In the genomic region with DNA sequence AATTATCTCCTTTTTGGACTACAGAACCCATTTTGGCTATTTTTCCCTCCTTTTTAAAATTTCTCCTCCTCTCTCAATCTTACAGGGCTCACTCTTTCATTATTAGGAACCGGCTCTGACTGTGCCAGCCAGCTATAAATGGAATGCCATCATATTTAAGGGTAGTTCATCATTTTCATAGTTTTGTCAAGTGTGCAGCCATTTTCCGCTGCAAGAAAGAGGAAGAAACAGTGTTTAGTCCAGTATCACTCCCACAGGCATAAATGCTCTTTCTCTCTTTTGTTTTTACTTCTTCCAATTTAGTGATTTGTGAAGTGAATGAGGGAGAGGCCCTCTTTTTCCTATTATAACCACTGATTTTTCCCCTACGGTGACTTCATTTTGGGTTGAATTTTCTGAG, we compare ENCODE assay signal across 14 cellular contexts.
"Had no signal": no experiment of that assay in that cellular context is flagged by ENCODE, and none has a peak within 500 bp of the region (broad histone marks: within the 10 kb centered on the region; RNA-seq: fewer than 3 reads in every experiment).

No MANE protein-coding gene starts in this region.

- H3K9me3 ChIP-seq: gastrocnemius medialis, psoas muscle, right lobe of liver, stomach, thoracic aorta had no signal

- H3K36me3 ChIP-seq: gastrocnemius medialis, right lobe of liver, thoracic aorta had no signal

- FAIRE-seq: astrocyte had no signal

- H3K4me3 Mint-ChIP-seq: activated CD8-positive, alpha-beta memory T cell treated with anti-CD3 and anti-CD28 coated beads, Interleukin-2, amount 10 ng/mL, durations not matched to agents 7 days and 5 days; activated T-cell treated with anti-CD3 and anti-CD28 coated beads, Interleukin-2, amount 50 U/mL, for 24 hours had no signal

- H3K27ac Mint-ChIP-seq: activated CD8-positive, alpha-beta memory T cell treated with anti-CD3 and anti-CD28 coated beads, Interleukin-2, amount 10 ng/mL, durations not matched to agents 7 days and 5 days; activated T-cell treated with anti-CD3 and anti-CD28 coated beads, Interleukin-2, amount 50 U/mL, for 24 hours had no signal

- H3K27me3 Mint-ChIP-seq: activated CD8-positive, alpha-beta memory T cell treated with anti-CD3 and anti-CD28 coated beads, Interleukin-2, amount 10 ng/mL, durations not matched to agents 7 days and 5 days; activated T-cell treated with anti-CD3 and anti-CD28 coated beads, Interleukin-2, amount 50 U/mL, for 24 hours had no signal

- DNase-seq: activated CD4-positive, CD25-positive, alpha-beta regulatory T cell; activated CD8-positive, alpha-beta memory T cell treated with anti-CD3 and anti-CD28 coated beads, Interleukin-2, amount 10 ng/mL, durations not matched to agents 7 days and 5 days; activated gamma-delta T cell treated with Interleukin-2 at 50 U/mL for 16 hours; activated T-cell treated with anti-CD3 and anti-CD28 coated beads, Interleukin-2, amount 50 U/mL, for 24 hours; gastrocnemius medialis; islet precursor cell; mesendoderm; psoas muscle; right lobe of liver; stomach; T-helper 2 cell had no signal

- H3K4me3 ChIP-seq: gastrocnemius medialis, psoas muscle, right lobe of liver, stomach, thoracic aorta had no signal

- H3K27ac ChIP-seq: gastrocnemius medialis, psoas muscle, right lobe of liver, stomach, thoracic aorta had no signal

- H3K27me3 ChIP-seq: gastrocnemius medialis, right lobe of liver, stomach had no signal

- ATAC-seq: activated CD8-positive, alpha-beta memory T cell treated with anti-CD3 and anti-CD28 coated beads, Interleukin-2, amount 10 ng/mL, durations not matched to agents 7 days and 5 days; gastrocnemius medialis; left lobe of liver; psoas muscle; right lobe of liver had no signal

- H3K9me3 Mint-ChIP-seq: activated T-cell treated with anti-CD3 and anti-CD28 coated beads, Interleukin-2, amount 50 U/mL, for 24 hours had no signal
